ENCODE assay signal across 8 cellular contexts in genomic region chr2:178109813-178110212, GRCh38. TPM values are rescaled to one million over a fixed set of nuclear protein-coding genes. Genes with fewer than 3 reads are reported as not detected.
A peak's percentile ranks its signal among the peaks of the same experiment; 100 is the strongest.
DNase-seq lines count a peak whose midpoint lies in the region; ATAC-seq, FAIRE-seq and TF ChIP-seq lines count a peak whose summit lies in the region.

No MANE protein-coding gene starts in this region.

- H3K79me1 ChIP-seq in mesenchymal stem cell (replicated peaks; ENCODE audit: low read length, poor library complexity, severe bottlenecking): peaks cover 9% of the 10 kb centered on the region

- peaks cover 0 to 1% (median 0%) of the 10 kb centered on the region in 7 donors for H3K9me3 Mint-ChIP-seq in CD4-positive, CD25-positive, alpha-beta regulatory T cell
- no peaks in the 10 kb centered on the region for H3K9me3 Mint-ChIP-seq in T-helper 2 cell treated with Interferon-gamma antibody and Interleukin-4, amounts not matched to agents 5 μg/mL and 100 μg/mL, for 36 hours

- no peak overlapping the region for H4K8ac ChIP-seq in mesenchymal stem cell (ENCODE audit: low read length)

- H3K27ac ChIP-seq in CD4-positive, CD25-positive, alpha-beta regulatory T cell (ENCODE audit: insufficient read depth, low read length, poor library complexity, severe bottlenecking): no peak overlapping the region
- H3K27ac ChIP-seq in mesenchymal stem cell (ENCODE audit: low read length, poor library complexity, severe bottlenecking): no peak overlapping the region

- H3K14ac ChIP-seq in mesenchymal stem cell (ENCODE audit: low read length in 2 of 2): no peak overlapping the region

- peaks cover 18 to 33% (median 25%) of the 10 kb centered on the region in 4 donors for H3K4me1 Mint-ChIP-seq in CD4-positive, CD25-positive, alpha-beta regulatory T cell
- H3K4me1 Mint-ChIP-seq in T-helper 2 cell treated with Interferon-gamma antibody and Interleukin-4, amounts not matched to agents 5 μg/mL and 100 μg/mL, for 36 hours (ENCODE audit: low read depth): peaks cover 18% of the 10 kb centered on the region

- H2BK12ac ChIP-seq in mesenchymal stem cell (ENCODE audit: low read length in 2 of 2): no peak overlapping the region

- H3K4me2 ChIP-seq in mesenchymal stem cell (ENCODE audit: low read length, poor library complexity, severe bottlenecking): no peak overlapping the region

- no peak overlapping the region for H2BK5ac ChIP-seq in mesenchymal stem cell (ENCODE audit: low read depth, low read length, poor library complexity, severe bottlenecking)

- no peak for FAIRE-seq in bronchial epithelial cell (lab: Jason Lieb, UNC)

- no CpG with 5 or more reads among the region's 1 CpG for WGBS in mesenchymal stem cell

- H3K27ac Mint-ChIP-seq in CD4-positive, CD25-positive, alpha-beta regulatory T cell: no peak overlapping the region
- no peak overlapping the region for H3K27ac Mint-ChIP-seq in T-helper 2 cell treated with Interferon-gamma antibody and Interleukin-4, amounts not matched to agents 5 μg/mL and 100 μg/mL, for 36 hours

- ATAC-seq in CD4-positive, CD25-positive, alpha-beta regulatory T cell (ENCODE audit: low read depth in 2 of 2): no peak
- ATAC-seq in GM19452 (IDR thresholded peaks at IDR 0.05; ENCODE audit: unreplicated experiment): no peak
- no peak for ATAC-seq in HG02610 (IDR thresholded peaks at IDR 0.05; ENCODE audit: unreplicated experiment)

- H4K91ac ChIP-seq in mesenchymal stem cell (ENCODE audit: low read length): no peak overlapping the region

- H2AK5ac ChIP-seq in mesenchymal stem cell (ENCODE audit: low read length, severe bottlenecking): no peak overlapping the region

- H3K18ac ChIP-seq in mesenchymal stem cell (ENCODE audit: low read depth in 1 of 2, low read length in 2 of 2): no peak overlapping the region

- H3K23ac ChIP-seq in mesenchymal stem cell (ENCODE audit: low read length in 2 of 2): no peak overlapping the region

- H3K4me3 Mint-ChIP-seq in CD4-positive, CD25-positive, alpha-beta regulatory T cell: peak overlapping the region in 3 of 4 donors; percentile 56 to 84 (median 62)
- no peak overlapping the region for H3K4me3 Mint-ChIP-seq in T-helper 2 cell treated with Interferon-gamma antibody and Interleukin-4, amounts not matched to agents 5 μg/mL and 100 μg/mL, for 36 hours

- H3K27me3 ChIP-seq in CD4-positive, CD25-positive, alpha-beta regulatory T cell (ENCODE audit: control insufficient read depth, insufficient read depth, low read length): no peaks in the 10 kb centered on the region
- H3K27me3 ChIP-seq in bronchial epithelial cell (ENCODE audit: control insufficient read depth, insufficient read depth, low read length): no peaks in the 10 kb centered on the region
- H3K27me3 ChIP-seq in mesenchymal stem cell (ENCODE audit: control insufficient read depth in 1 of 2, insufficient read depth in 1 of 2, low read length in 2 of 2): no peaks in the 10 kb centered on the region

- no peaks in the 10 kb centered on the region for H3K9me3 ChIP-seq in CD4-positive, CD25-positive, alpha-beta regulatory T cell (ENCODE audit: control insufficient read depth in 2 of 2, low read length in 2 of 2)
- no peaks in the 10 kb centered on the region for H3K9me3 ChIP-seq in mesenchymal stem cell (ENCODE audit: control insufficient read depth, low read length)

- H3K9ac ChIP-seq in mesenchymal stem cell (ENCODE audit: low read length): no peak overlapping the region

- H3K4me1 ChIP-seq in CD4-positive, CD25-positive, alpha-beta regulatory T cell (ENCODE audit: control insufficient read depth, insufficient read depth, low read length, poor library complexity, severe bottlenecking): peaks cover 18% of the 10 kb centered on the region
- H3K4me1 ChIP-seq in mesenchymal stem cell (ENCODE audit: control insufficient read depth, insufficient read depth, low read depth, low read length): no peaks in the 10 kb centered on the region

- H3K36me3 Mint-ChIP-seq in CD4-positive, CD25-positive, alpha-beta regulatory T cell: no peaks in the 10 kb centered on the region
- no peaks in the 10 kb centered on the region for H3K36me3 Mint-ChIP-seq in T-helper 2 cell treated with Interferon-gamma antibody and Interleukin-4, amounts not matched to agents 5 μg/mL and 100 μg/mL, for 36 hours (ENCODE audit: low read depth)

- H3K4ac ChIP-seq in mesenchymal stem cell (ENCODE audit: low read depth in 1 of 2, low read length in 2 of 2): no peak overlapping the region

- peak; percentile 37 for TF ChIP-seq CTCF in bronchial epithelial cell (IDR thresholded peaks at IDR 0.05; ENCODE audit: insufficient read depth, low read length, severe bottlenecking)

- no peak overlapping the region for H2AFZ ChIP-seq in mesenchymal stem cell (ENCODE audit: low read depth, low read length)

- H2BK15ac ChIP-seq in mesenchymal stem cell (ENCODE audit: low read depth, poor library complexity, severe bottlenecking): no peak overlapping the region

- H3K36me3 ChIP-seq in CD4-positive, CD25-positive, alpha-beta regulatory T cell (ENCODE audit: control insufficient read depth, insufficient read depth, low read length): no peaks in the 10 kb centered on the region
- H3K36me3 ChIP-seq in bronchial epithelial cell (ENCODE audit: control insufficient read depth, insufficient read depth, low read length) (no peaks in the 10 kb centered on the region), mesenchymal stem cell (ENCODE audit: control insufficient read depth in 1 of 2, insufficient read depth in 2 of 2, low read depth in 1 of 2, low read length in 2 of 2) (no peaks in the 10 kb centered on the region)

- DNase-seq in CD4-positive, CD25-positive, alpha-beta regulatory T cell: peak in 2 of 3 donors; percentile 44 to 60
- DNase-seq in HCEC 1CT (peak; percentile 57), NCI-H510A (lab: John Stamatoyannopoulos, UW) (peak; percentile 22), bronchial epithelial cell (ENCODE audit: low read depth) (peak; percentile 59), mesenchymal stem cell (peak; percentile 57)
- no peak for DNase-seq in T-helper 2 cell treated with Interferon-gamma antibody and Interleukin-4, amounts not matched to agents 5 μg/mL and 100 μg/mL, for 36 hours (ENCODE audit: low spot score)

- no peak overlapping the region for H3K4me3 ChIP-seq in CD4-positive, CD25-positive, alpha-beta regulatory T cell (ENCODE audit: low read depth, low read length)
- no peak overlapping the region for H3K4me3 ChIP-seq in bronchial epithelial cell (ENCODE audit: low read depth, low read length)
- no peak overlapping the region for H3K4me3 ChIP-seq in mesenchymal stem cell (ENCODE audit: insufficient read depth in 1 of 2, low read depth in 1 of 2, low read length in 2 of 2)

- H3K27me3 Mint-ChIP-seq in CD4-positive, CD25-positive, alpha-beta regulatory T cell: peaks cover 7% of the 10 kb centered on the region
- peaks cover 2% of the 10 kb centered on the region for H3K27me3 Mint-ChIP-seq in T-helper 2 cell treated with Interferon-gamma antibody and Interleukin-4, amounts not matched to agents 5 μg/mL and 100 μg/mL, for 36 hours (ENCODE audit: low read depth)

- no peak overlapping the region for H2BK120ac ChIP-seq in mesenchymal stem cell (ENCODE audit: low read depth, low read length)

RNA-seq across cellular contexts. Expression of gene RBM45, which starts 2.4 kb away (rescaled TPM):
- total RNA-seq in CD4-positive, CD25-positive, alpha-beta regulatory T cell: 8.6 TPM
- 10 to 100 TPM; 10.3 to 15.4 (median 11.2) TPM for polyA plus RNA-seq in CD4-positive, CD25-positive, alpha-beta regulatory T cell
- total RNA-seq in bronchial epithelial cell: 13.7 and 22.1 TPM in 2 replicates
- 17.2 TPM for polyA plus RNA-seq in mesenchymal stem cell (2013, experiment 1 of 2)
- 18.3 TPM for polyA plus RNA-seq in mesenchymal stem cell (2013, experiment 2 of 2)

RNA-seq across cellular contexts. Expression of gene PDE11A, which starts 37.2 kb away (rescaled TPM):
- total RNA-seq in CD4-positive, CD25-positive, alpha-beta regulatory T cell: not detected
- not detected for polyA plus RNA-seq in CD4-positive, CD25-positive, alpha-beta regulatory T cell
- not detected in 2 replicates for total RNA-seq in bronchial epithelial cell
- polyA plus RNA-seq in mesenchymal stem cell (2013, experiment 1 of 2): 0.47 TPM
- polyA plus RNA-seq in mesenchymal stem cell (2013, experiment 2 of 2): 0.42 TPM
